In genomic region chr9:134083451-134083850, GRCh38 we compare ENCODE assay signal across 8 cellular contexts.
"Had no signal": no experiment of that assay in that cellular context is flagged by ENCODE, and none has a peak within 500 bp of the region (broad histone marks: within the 10 kb centered on the region; RNA-seq: fewer than 3 reads in every experiment).

No MANE protein-coding gene starts in this region.

- H3K4me1 Mint-ChIP-seq: GM23338, H9 had no signal

- H3K4me2 ChIP-seq: GM23338 had no signal

- H3K4me3 ChIP-seq: GM23338, K562 had no signal

- H3K27ac Mint-ChIP-seq: GM23338, H9 had no signal

- DNase-seq: H9, HCEC 1CT, IMR-90 had no signal

- H2AFZ ChIP-seq: GM23338 had no signal

- ATAC-seq: GM23338, K562 had no signal

- FAIRE-seq: H1, H54, HTR-8/SVneo, K562 had no signal

- H3K4me3 Mint-ChIP-seq: GM23338 had no signal
